In genomic region chr11:130916910-130917309, GRCh38 we compare ENCODE assay signal across 8 cellular contexts. TPM values are rescaled to one million over a fixed set of nuclear protein-coding genes. Genes with fewer than 3 reads are reported as not detected.
A peak's percentile ranks its signal among the peaks of the same experiment; 100 is the strongest.
DNase-seq lines count a peak whose midpoint lies in the region; ATAC-seq lines count a peak whose summit lies in the region.

No MANE protein-coding gene starts in this region.

- POLR2A ChIA-PET in naive thymus-derived CD4-positive, alpha-beta T cell (lab: Charles Lee): interaction anchor here (0.6 to 2.2 kb wide), 6 partner anchors 18 to 914 kb away, joined by 3 to 7 read pairs (median 5); partner anchors contain the start of genes PRDM10 and ZBTB44

- peaks cover 8% of the 10 kb centered on the region for H3K27me3 Mint-ChIP-seq in IgD-negative memory B cell
- H3K27me3 Mint-ChIP-seq in naive thymus-derived CD4-positive, alpha-beta T cell: peaks cover 5 to 17% (median 14%) of the 10 kb centered on the region in 5 donors

- H3K36me3 ChIP-seq in naive thymus-derived CD4-positive, alpha-beta T cell (ENCODE audit: control insufficient read depth in 2 of 3, insufficient read depth in 3 of 3, low read length in 3 of 3): peaks cover 0 to 28% (median 0%) of the 10 kb centered on the region in 3 experiments

- peak overlapping the region; percentile 54 for H3K4me3 ChIP-seq in naive thymus-derived CD4-positive, alpha-beta T cell (ENCODE audit: low read length)

- peaks cover 9 to 16% of the 10 kb centered on the region in 2 donors for H3K4me1 ChIP-seq in naive thymus-derived CD4-positive, alpha-beta T cell (ENCODE audit: control insufficient read depth in 2 of 2, insufficient read depth in 2 of 2, low read length in 2 of 2)

- H3K4me1 Mint-ChIP-seq in IgD-negative memory B cell: peaks cover 17 to 27% (median 20%) of the 10 kb centered on the region in 3 donors
- peaks cover 5 to 47% (median 35%) of the 10 kb centered on the region in 7 donors for H3K4me1 Mint-ChIP-seq in naive thymus-derived CD4-positive, alpha-beta T cell

- peak overlapping the region; percentile 84 for H3K27ac ChIP-seq in naive thymus-derived CD4-positive, alpha-beta T cell (ENCODE audit: low read depth, low read length)

- peak overlapping the region; percentile 86 to 95 (median 91) for H3K27ac Mint-ChIP-seq in IgD-negative memory B cell
- H3K27ac Mint-ChIP-seq in naive thymus-derived CD4-positive, alpha-beta T cell: peak overlapping the region; percentile 85 to 95 (median 92)

- peak overlapping the region; percentile 86 to 96 (median 94) for H3K4me3 Mint-ChIP-seq in IgD-negative memory B cell
- H3K4me3 Mint-ChIP-seq in naive thymus-derived CD4-positive, alpha-beta T cell: peak overlapping the region; percentile 83 to 91 (median 88)

- ATAC-seq in naive thymus-derived CD4-positive, alpha-beta T cell: no peak
- ATAC-seq in HG03025 (IDR thresholded peaks at IDR 0.05; ENCODE audit: low FRiP score, unreplicated experiment) (no peak), GM18868 (IDR thresholded peaks at IDR 0.05; ENCODE audit: unreplicated experiment) (no peak)

- intact Hi-C loops in naive thymus-derived CD4-positive, alpha-beta T cell (cut with micrococcal nuclease): loop anchor here (1.0 to 10.0 kb wide), 13 partner anchors 22 to 1635 kb away; partner anchors contain the start of genes APLP2 (in 2 of the 2), NFRKB (in 2 of the 2) and PRDM10 (in 1 of the 2)

- no peaks in the 10 kb centered on the region for H3K27me3 ChIP-seq in naive thymus-derived CD4-positive, alpha-beta T cell (ENCODE audit: control insufficient read depth in 2 of 2, insufficient read depth in 2 of 2, low read length in 2 of 2)

- peaks cover 13% of the 10 kb centered on the region for H3K36me3 Mint-ChIP-seq in IgD-negative memory B cell
- peaks cover 15 to 32% (median 25%) of the 10 kb centered on the region in 5 donors for H3K36me3 Mint-ChIP-seq in naive thymus-derived CD4-positive, alpha-beta T cell

- H3K9me3 ChIP-seq in naive thymus-derived CD4-positive, alpha-beta T cell (ENCODE audit: control insufficient read depth in 2 of 3, low read length in 3 of 3): peaks cover 0 to 27% (median 7%) of the 10 kb centered on the region in 3 experiments

- CTCF ChIA-PET in naive thymus-derived CD4-positive, alpha-beta T cell (lab: Charles Lee): interaction anchor here (0.9 to 1.5 kb wide), 3 partner anchors 13 to 63 kb away, joined by 3 read pairs; no protein-coding TSS in a partner anchor

- DNase-seq in AG20443 (ENCODE audit: low spot score): peak; percentile 9
- peak; percentile 27 for DNase-seq in cerebellum (ENCODE audit: low spot score)
- DNase-seq in naive thymus-derived CD4-positive, alpha-beta T cell: no peak
- no peak for DNase-seq in kidney tubule cell (ENCODE audit: low spot score)
- DNase-seq in NCI-H2081 (lab: John Stamatoyannopoulos, UW): no peak

- peaks cover 0 to 4% (median 2%) of the 10 kb centered on the region in 3 donors for H3K9me3 Mint-ChIP-seq in IgD-negative memory B cell
- H3K9me3 Mint-ChIP-seq in naive thymus-derived CD4-positive, alpha-beta T cell: peaks cover 0 to 39% (median 17%) of the 10 kb centered on the region in 11 donors

RNA-seq across cellular contexts. Expression of gene SNX19, which starts 0.6 kb away (rescaled TPM):
- 25.1 TPM for polyA plus RNA-seq in IgD-negative memory B cell
- 49.6 TPM for total RNA-seq in cerebellum
- 100 to 1,000 TPM in 1 of 5 experiments, 10 to 100 TPM in 4; 53.9 to 101 (median 57.1) TPM for total RNA-seq in naive thymus-derived CD4-positive, alpha-beta T cell
- polyA plus RNA-seq in naive thymus-derived CD4-positive, alpha-beta T cell: 10 to 100 TPM; 24.8 to 28.7 TPM

Comparison
In these comparisons a context has a peak if more than half of its experiments do, and no peak if none do; other contexts are left out.
1. DNase-seq: peak in AG20443 (single experiment) and cerebellum (single experiment); none in naive thymus-derived CD4-positive, alpha-beta T cell (0 of 9), kidney tubule cell (single experiment) and NCI-H2081 (0 of 2).